14 cellular contexts compared by ENCODE assay signal in the genomic region with DNA sequence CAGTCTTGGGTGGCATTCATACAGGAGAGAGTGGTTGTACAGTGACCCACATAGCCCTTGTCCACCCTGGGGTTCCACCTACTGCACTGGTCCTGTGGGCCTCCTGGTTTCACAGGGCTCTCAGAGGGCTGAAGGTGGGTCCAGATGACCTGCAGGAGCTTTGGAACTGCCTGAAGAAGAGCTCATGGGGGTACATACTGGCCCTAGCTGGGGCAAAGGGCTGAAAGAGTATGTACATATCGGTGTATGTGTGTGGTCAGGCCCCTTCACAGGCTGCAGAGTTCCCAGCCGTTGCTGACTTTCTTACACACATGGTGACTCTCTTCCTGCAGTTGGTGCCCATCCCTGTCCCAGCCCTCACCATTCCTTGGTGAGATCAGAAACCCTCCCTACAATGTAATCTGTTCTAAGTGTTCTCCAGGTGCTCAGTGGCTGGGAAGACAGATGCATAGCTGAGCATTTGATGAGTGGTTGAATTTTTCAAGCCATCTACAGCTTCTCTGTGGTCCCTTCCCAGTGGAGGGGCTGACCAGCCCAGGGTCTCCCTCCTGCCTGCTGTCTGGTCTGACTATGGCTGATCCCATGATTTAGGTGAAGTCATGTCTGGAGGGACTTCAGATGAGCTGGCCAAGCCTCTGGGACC. TPM values are rescaled to one million over a fixed set of nuclear protein-coding genes. Genes with fewer than 3 reads are reported as not detected.
A peak's percentile ranks its signal among the peaks of the same experiment; 100 is the strongest.
DNase-seq lines count a peak whose midpoint lies in the region; ATAC-seq, FAIRE-seq and TF ChIP-seq lines count a peak whose summit lies in the region.
"Had no signal": no experiment of that assay in that cellular context is flagged by ENCODE, and none has a peak within 500 bp of the region (broad histone marks: within the 10 kb centered on the region; RNA-seq: fewer than 3 reads in every experiment).

No MANE protein-coding gene starts in this region.

- H3K4me1 Mint-ChIP-seq in MCF 10A (ENCODE audit: insufficient read depth, unreplicated experiment), result peaks cover 6% of the 10 kb centered on the region
- peaks cover 73% of the 10 kb centered on the region for H3K4me1 Mint-ChIP-seq in activated naive CD8-positive, alpha-beta T cell treated with anti-CD3 and anti-CD28 coated beads, Interleukin-2, amount 50 U/mL, for 24 hours
- H3K4me1 Mint-ChIP-seq in natural killer cell, result peaks cover 70 to 75% of the 10 kb centered on the region in 2 donors

- no peaks in the 10 kb centered on the region for H3K27me3 Mint-ChIP-seq in MCF 10A (ENCODE audit: insufficient read depth, unreplicated experiment)
- no peaks in the 10 kb centered on the region for H3K27me3 Mint-ChIP-seq in activated naive CD8-positive, alpha-beta T cell treated with anti-CD3 and anti-CD28 coated beads, Interleukin-2, amount 50 U/mL, for 24 hours
- no peaks in the 10 kb centered on the region for H3K27me3 Mint-ChIP-seq in natural killer cell (ENCODE audit: low read depth in 2 of 2)

- H3K9me3 Mint-ChIP-seq in MCF 10A (ENCODE audit: unreplicated experiment) (no peaks in the 10 kb centered on the region), natural killer cell (no peaks in the 10 kb centered on the region)
- no peaks in the 10 kb centered on the region for H3K9me3 Mint-ChIP-seq in activated naive CD8-positive, alpha-beta T cell treated with anti-CD3 and anti-CD28 coated beads, Interleukin-2, amount 50 U/mL, for 24 hours

- no peak for TF ChIP-seq EP300 in tibial nerve (IDR thresholded peaks at IDR 0.05)

- no peak for TF ChIP-seq POLR2A in breast epithelium (IDR thresholded peaks at IDR 0.05)
- no peak for TF ChIP-seq POLR2A in tibial nerve (IDR thresholded peaks at IDR 0.05)

- H3K36me3 Mint-ChIP-seq in MCF 10A (ENCODE audit: insufficient read depth, unreplicated experiment), result peaks cover 11% of the 10 kb centered on the region
- peaks cover 17% of the 10 kb centered on the region for H3K36me3 Mint-ChIP-seq in activated naive CD8-positive, alpha-beta T cell treated with anti-CD3 and anti-CD28 coated beads, Interleukin-2, amount 50 U/mL, for 24 hours (ENCODE audit: low read depth)
- no peaks in the 10 kb centered on the region for H3K36me3 Mint-ChIP-seq in natural killer cell

- H3K9me3 ChIP-seq in breast epithelium (no peaks in the 10 kb centered on the region), tibial nerve (no peaks in the 10 kb centered on the region)
- H3K9me3 ChIP-seq: SJSA1 had no signal

- POLR2A ChIA-PET in MCF 10A (lab: Yijun Ruan, JAX), result interaction anchor here (0.6 to 7.9 kb wide), 2 partner anchors 10 to 708 kb away, joined by 4 to 104 read pairs; no protein-coding TSS in a partner anchor

- H3K27ac Mint-ChIP-seq in MCF 10A (ENCODE audit: low read depth, unreplicated experiment) (no peak overlapping the region), natural killer cell (peak overlapping the region; percentile 81 to 90)
- H3K27ac Mint-ChIP-seq in activated naive CD8-positive, alpha-beta T cell treated with anti-CD3 and anti-CD28 coated beads, Interleukin-2, amount 50 U/mL, for 24 hours, result peak overlapping the region; percentile 96

- H3K27ac ChIP-seq in breast epithelium (peak overlapping the region; percentile 94 to 99), tibial nerve (peak overlapping the region; percentile 98 to 100 (median 99))
- H3K27ac ChIP-seq: SJSA1 had no signal

- no peak for DNase-seq in breast epithelium (ENCODE audit: low spot score in 2 of 2)
- no peak for DNase-seq in MCF 10A (ENCODE audit: unreplicated experiment)
- no peak for DNase-seq in activated naive CD8-positive, alpha-beta T cell treated with anti-CD3 and anti-CD28 coated beads, Interleukin-2, amount 50 U/mL, for 24 hours
- no peak for DNase-seq in natural killer cell
- no peak for DNase-seq in tibial nerve (ENCODE audit: low spot score in 2 of 2)
- no peak for DNase-seq in stimulated activated CD4-positive, alpha-beta T cell treated with anti-CD3 and anti-CD28 coated beads, Interleukin-4, amount 100 ng/mL, for 1 hour
- DNase-seq in frontal cortex (ENCODE audit: low spot score in 2 of 2), result no peak
- DNase-seq: activated CD4-positive, CD25-positive, alpha-beta regulatory T cell; amniotic stem cell; effector memory CD4-positive, alpha-beta T cell; GOT3; NCI-H1436 treated with DMSO at 0.1 percent for 48 hours had no signal

- no peak overlapping the region for H3K4me3 ChIP-seq in breast epithelium
- H3K4me3 ChIP-seq in tibial nerve, result no peak overlapping the region
- H3K4me3 ChIP-seq: SJSA1 had no signal

- CTCF ChIA-PET in MCF 10A (lab: Yijun Ruan, JAX), result interaction anchor here (0.6 kb wide), 1 partner anchor 19 kb away, joined by 3 read pairs; no protein-coding TSS in a partner anchor

- H3K27me3 ChIP-seq in breast epithelium (no peaks in the 10 kb centered on the region), tibial nerve (no peaks in the 10 kb centered on the region)
- H3K27me3 ChIP-seq: SJSA1 had no signal

- no peaks in the 10 kb centered on the region for H3K36me3 ChIP-seq in breast epithelium
- peaks cover 0 to 6% (median 0%) of the 10 kb centered on the region in 3 donors for H3K36me3 ChIP-seq in tibial nerve

- FAIRE-seq in frontal cortex (lab: Jason Lieb, UNC), result no peak

- TF ChIP-seq CTCF in breast epithelium (IDR thresholded peaks at IDR 0.05) (no peak), MCF 10A (IDR thresholded peaks at IDR 0.05; ENCODE audit: unreplicated experiment) (no peak), natural killer cell (IDR thresholded peaks at IDR 0.05) (no peak), tibial nerve (IDR thresholded peaks at IDR 0.05) (no peak)

- WGBS in tibial nerve, 2 donors, result 77 to 81% methylated on average over 2 of the region's 2 CpGs

- ATAC-seq in activated naive CD8-positive, alpha-beta T cell treated with anti-CD3 and anti-CD28 coated beads, Interleukin-2, amount 50 U/mL, for 24 hours, result no peak
- no peak for ATAC-seq in natural killer cell
- ATAC-seq in HG03342 (IDR thresholded peaks at IDR 0.05; ENCODE audit: unreplicated experiment), result no peak

- peaks cover 4 to 9% of the 10 kb centered on the region in 2 donors for H3K4me1 ChIP-seq in breast epithelium
- H3K4me1 ChIP-seq in tibial nerve, result peaks cover 0 to 78% (median 50%) of the 10 kb centered on the region in 4 donors

- no peak overlapping the region for H3K4me3 Mint-ChIP-seq in MCF 10A (ENCODE audit: unreplicated experiment)
- no peak overlapping the region for H3K4me3 Mint-ChIP-seq in activated naive CD8-positive, alpha-beta T cell treated with anti-CD3 and anti-CD28 coated beads, Interleukin-2, amount 50 U/mL, for 24 hours
- peak overlapping the region; percentile 88 for H3K4me3 Mint-ChIP-seq in natural killer cell

- intact Hi-C loops in breast epithelium (cut with DNase I; ENCODE audit: low total_unique reads) (loop anchor here (10.0 kb wide), 1 partner anchor 152 kb away; the partner anchor contains the start of gene ESRP2), MCF 10A (cut with micrococcal nuclease) (no loop called here), natural killer cell (cut with micrococcal nuclease) (loop anchor here (10.0 kb wide), 1 partner anchor 232 kb away; the partner anchor contains the start of genes PRMT7 and SLC7A6OS)

- BruUV-seq in MCF 10A (replicated peaks; lab: Mats Ljungman, UMichigan), result no TSS peak

RNA-seq across cellular contexts. Expression of gene NFATC3, which starts 2.5 kb away (rescaled TPM):
- 10 to 100 TPM; 52.0 to 64.2 (median 60.6) TPM for total RNA-seq in breast epithelium
- 18.5 and 24.1 TPM in 2 replicates for total RNA-seq in MCF 10A (2022)
- 100 to 1,000 TPM; 241 to 282 (median 263) TPM for total RNA-seq in natural killer cell
- 100 to 1,000 TPM in 2 of 4 donors, 10 to 100 TPM in 2; 81.4 to 105 (median 97.1) TPM for total RNA-seq in tibial nerve
- 21.6 TPM for total RNA-seq in frontal cortex

RNA-seq across cellular contexts. Expression of gene DUS2, which starts 59.6 kb away (rescaled TPM):
- total RNA-seq in breast epithelium (10 to 100 TPM in 1 of 3 donors, 1 to 10 TPM in 2; 6.9 to 10.5 (median 7.7) TPM), MCF 10A (2022) (24.2 and 26.4 TPM in 2 replicates), natural killer cell (10 to 100 TPM; 21.6 to 24.2 (median 22.7) TPM), tibial nerve (10 to 100 TPM in 2 of 4 donors, 1 to 10 TPM in 2; 4.7 to 31.2 (median 15.4) TPM), frontal cortex (11.0 TPM)

RNA-seq across cellular contexts. Expression of gene DDX28, which starts 59.7 kb away (rescaled TPM):
- total RNA-seq in breast epithelium, result 1 to 10 TPM; 7.2 to 7.5 (median 7.5) TPM
- 9.3 and 11.7 TPM in 2 replicates for total RNA-seq in MCF 10A (2022)
- total RNA-seq in natural killer cell, result 10 to 100 TPM; 17.4 to 19.0 (median 17.9) TPM
- total RNA-seq in tibial nerve, result 10 to 100 TPM in 3 of 4 donors, 1 to 10 TPM in 1; 6.7 to 11.7 (median 10.8) TPM
- total RNA-seq in frontal cortex, result 13.5 TPM
